8 cellular contexts compared by ENCODE assay signal in genomic region chrX:149631293-149632165, GRCh38. TPM values are rescaled to one million over a fixed set of nuclear protein-coding genes. Genes with fewer than 3 reads are reported as not detected.
DNase-seq lines count a peak whose midpoint lies in the region; ATAC-seq and TF ChIP-seq lines count a peak whose summit lies in the region.

Gene TMEM185A (minus strand): TSS chrX:149631792. CDS start chrX:149631580, 212 bp downstream.

- H3K9ac ChIP-seq in colonic mucosa (ENCODE audit: low read depth in 2 of 2, low read length in 2 of 2), result peak within 1 kb of the TSS; percentile 58 to 64

- peak within 1 kb of the TSS; percentile 88 for H3K27ac Mint-ChIP-seq in activated CD4-positive, alpha-beta T cell treated with anti-CD3 and anti-CD28 coated beads for 36 hours

- TF ChIP-seq CTCF in colonic mucosa (IDR thresholded peaks at IDR 0.05) (no peak), left lung (IDR thresholded peaks at IDR 0.05) (no peak)

- no peaks in the 10 kb centered on the region for H3K36me3 Mint-ChIP-seq in activated CD4-positive, alpha-beta T cell treated with anti-CD3 and anti-CD28 coated beads for 36 hours (ENCODE audit: low read depth)

- ATAC-seq in GM18861 (IDR thresholded peaks at IDR 0.05; ENCODE audit: unreplicated experiment) (peak; percentile 68), HG03095 (IDR thresholded peaks at IDR 0.05; ENCODE audit: unreplicated experiment) (peak; percentile 89), left lung (peak; percentile 90)
- ATAC-seq in activated CD4-positive, alpha-beta T cell treated with anti-CD3 and anti-CD28 coated beads for 36 hours, result peak; percentile 85

- H3K27me3 ChIP-seq in colonic mucosa (no peaks in the 10 kb centered on the region), left lung (no peaks in the 10 kb centered on the region)

- intact Hi-C loops in activated CD4-positive, alpha-beta T cell treated with anti-CD3 and anti-CD28 coated beads for 36 hours (cut with DNase I, micrococcal nuclease), result loop anchor here (1.0 to 10.0 kb wide), 7 partner anchors 91 to 1717 kb away; partner anchors contain the start of genes EOLA1 (in 1 of the 2), FMR1 (in 1 of the 2), IDS (in 1 of the 2) and MTMR1 (in 1 of the 2)
- intact Hi-C loops in colonic mucosa (cut with DNase I), result loop anchor here (10.0 kb wide), 1 partner anchor 117 kb away; no protein-coding TSS in a partner anchor
- intact Hi-C loops in left lung (cut with DNase I), result no loop called here

- H3K36me3 ChIP-seq in colonic mucosa (no peaks in the 10 kb centered on the region), left lung (no peaks in the 10 kb centered on the region)

- H3K9me3 ChIP-seq in colonic mucosa (no peaks in the 10 kb centered on the region), left lung (no peaks in the 10 kb centered on the region)

- H3K4me3 Mint-ChIP-seq in activated CD4-positive, alpha-beta T cell treated with anti-CD3 and anti-CD28 coated beads for 36 hours, result peak within 1 kb of the TSS; percentile 85

- POLR2A ChIA-PET in activated CD4-positive, alpha-beta T cell treated with anti-CD3 and anti-CD28 coated beads for 36 hours (lab: Charles Lee), result no interaction called here

- H3K4me3 ChIP-seq in colonic mucosa (peak within 1 kb of the TSS; percentile 73), left lung (peak within 1 kb of the TSS; percentile 61 to 71)

- H3K4me1 ChIP-seq in colonic mucosa, result no peaks in the 10 kb centered on the region
- H3K4me1 ChIP-seq in left lung, result peaks cover 0 to 7% of the 10 kb centered on the region in 2 donors

- peaks cover 36% of the 10 kb centered on the region for H3K4me1 Mint-ChIP-seq in activated CD4-positive, alpha-beta T cell treated with anti-CD3 and anti-CD28 coated beads for 36 hours

- no peaks in the 10 kb centered on the region for H3K9me3 Mint-ChIP-seq in activated CD4-positive, alpha-beta T cell treated with anti-CD3 and anti-CD28 coated beads for 36 hours (ENCODE audit: low read depth)

- DNase-seq in A172 (ENCODE audit: low spot score) (peak; percentile 22), NCI-H2196 (lab: John Stamatoyannopoulos, UW; ENCODE audit: unreplicated experiment) (peak; percentile 43), colonic mucosa (peak; percentile 80), left lung (peak; percentile 66 to 91)
- peak; percentile 85 for DNase-seq in activated CD4-positive, alpha-beta T cell treated with anti-CD3 and anti-CD28 coated beads for 36 hours
- DNase-seq in stimulated activated CD4-positive, alpha-beta T cell treated with anti-CD3 and anti-CD28 coated beads, Interleukin-2, amount 100 ng/mL, for 48 hours, result peak; percentile 55 to 57

- H3K27me3 Mint-ChIP-seq in activated CD4-positive, alpha-beta T cell treated with anti-CD3 and anti-CD28 coated beads for 36 hours, result peaks cover 4% of the 10 kb centered on the region

- CTCF ChIA-PET in activated CD4-positive, alpha-beta T cell treated with anti-CD3 and anti-CD28 coated beads for 36 hours (lab: Charles Lee), result no interaction called here

- H3K27ac ChIP-seq in colonic mucosa (peak within 1 kb of the TSS; percentile 57), left lung (peak within 1 kb of the TSS; percentile 26 to 61)

RNA-seq across cellular contexts. Expression of gene TMEM185A, which starts in this region (rescaled TPM):
- total RNA-seq in A172 (2014; rRNA removed; shearing (Covaris generic)), result 26.5 and 27.9 TPM in 2 replicates
- total RNA-seq in activated CD4-positive, alpha-beta T cell treated with anti-CD3 and anti-CD28 coated beads for 36 hours, result 10 to 100 TPM; 10.2 to 14.4 TPM
- 10 to 100 TPM; 12.5 to 18.8 TPM for total RNA-seq in colonic mucosa
- 10 to 100 TPM; 20.0 to 20.7 TPM for total RNA-seq in left lung

Comparison
In these comparisons a context has a peak if more than half of its experiments do, and no peak if none do; other contexts are left out.
1. Peak in every context shown above with its lines: DNase-seq, ATAC-seq, H3K4me3 ChIP-seq and H3K27ac ChIP-seq.
2. DNase-seq: peak in every context shown above with its lines; median percentile 85 in activated CD4-positive, alpha-beta T cell treated with anti-CD3 and anti-CD28 coated beads for 36 hours; 80 in colonic mucosa; 78 in left lung; 56 in stimulated activated CD4-positive, alpha-beta T cell treated with anti-CD3 and anti-CD28 coated beads, Interleukin-2, amount 100 ng/mL, for 48 hours; 43 in NCI-H2196; 22 in A172.
3. intact Hi-C loops: an anchor here in activated CD4-positive, alpha-beta T cell treated with anti-CD3 and anti-CD28 coated beads for 36 hours (1.0 to 10.0 kb wide) and colonic mucosa (10.0 kb wide); none called in left lung.